Comparison of ENCODE assay signal across 11 cellular contexts in genomic region chr15:80619677-80620076, GRCh38.
DNase-seq lines count a peak whose midpoint lies in the region; ATAC-seq and TF ChIP-seq lines count a peak whose summit lies in the region.
"Had no signal": no experiment of that assay in that cellular context is flagged by ENCODE, and none has a peak within 500 bp of the region (broad histone marks: within the 10 kb centered on the region; RNA-seq: fewer than 3 reads in every experiment).

No MANE protein-coding gene starts in this region.

- in situ Hi-C loops in GM23248 (cut with MboI) = no loop called here
- in situ Hi-C loops in Panc1 (cut with HindIII; ENCODE audit: low pct_unique_long_range_greater_than_20kb, low sequenced_read_pairs) = no loop called here

- 0 out of 2 replicates have a peak overlapping the region, but pooled peaks have one; percentile 4 for H3K4me3 ChIP-seq in GM23248
- no peak overlapping the region for H3K4me3 ChIP-seq in Panc1 (ENCODE audit: low read depth in 2 of 2, low read length in 2 of 2)

- H3K27ac ChIP-seq in GM23248 (peak overlapping the region; percentile 34), Panc1 (ENCODE audit: low read length) (no peak overlapping the region)

- DNase-seq in GM23248 = peak; percentile 49
- no peak for DNase-seq in Panc1 (ENCODE audit: low read depth, low spot score)
- DNase-seq in fibroblast of gingiva (ENCODE audit: low read depth) = peak; percentile 46
- DNase-seq in osteocyte (ENCODE audit: extremely low spot score, unreplicated experiment) = peak; percentile 19
- no peak for DNase-seq in activated T-cell treated with anti-CD3 and anti-CD28 coated beads, Interleukin-2, amount 50 U/mL, for 72 hours
- DNase-seq in T-cell = no peak
- DNase-seq in activated CD4-positive, alpha-beta memory T cell treated with anti-CD3 and anti-CD28 coated beads, Interleukin-2, amount 10 ng/mL, durations not matched to agents 7 days and 5 days = no peak
- DNase-seq: foreskin melanocyte, natural killer cell, NCI-H1417 treated with DMSO at 0.1 percent for 48 hours had no signal

- no peak overlapping the region for H3K9ac ChIP-seq in GM23248

- ATAC-seq in Panc1 = peak; percentile 80
- ATAC-seq in activated T-cell treated with anti-CD3 and anti-CD28 coated beads, Interleukin-2, amount 50 U/mL, for 72 hours (replicated peaks in 1 of 2) = no peak
- ATAC-seq in T-cell (replicated peaks in 1 of 4) = no peak
- ATAC-seq in GM19452 (IDR thresholded peaks at IDR 0.05; ENCODE audit: unreplicated experiment) = no peak
- ATAC-seq: natural killer cell had no signal

- POLR2A ChIA-PET in Panc1 (lab: Charles Lee) = no interaction called here
- POLR2A ChIA-PET in T-cell (lab: Charles Lee) = no interaction called here
- POLR2A ChIA-PET in activated CD4-positive, alpha-beta memory T cell treated with anti-CD3 and anti-CD28 coated beads, Interleukin-2, amount 10 ng/mL, durations not matched to agents 7 days and 5 days (lab: Charles Lee) = no interaction called here

- H3K27ac Mint-ChIP-seq in osteocyte (ENCODE audit: unreplicated experiment) (peak overlapping the region; percentile 39), T-cell (no peak overlapping the region)
- H3K27ac Mint-ChIP-seq in activated T-cell treated with anti-CD3 and anti-CD28 coated beads, Interleukin-2, amount 50 U/mL, for 72 hours = no peak overlapping the region
- no peak overlapping the region for H3K27ac Mint-ChIP-seq in activated CD4-positive, alpha-beta memory T cell treated with anti-CD3 and anti-CD28 coated beads, Interleukin-2, amount 10 ng/mL, durations not matched to agents 7 days and 5 days
- H3K27ac Mint-ChIP-seq: natural killer cell had no signal

- H3K4me1 Mint-ChIP-seq in osteocyte (ENCODE audit: unreplicated experiment) = peaks cover 53% of the 10 kb centered on the region
- H3K4me1 Mint-ChIP-seq in activated T-cell treated with anti-CD3 and anti-CD28 coated beads, Interleukin-2, amount 50 U/mL, for 72 hours (ENCODE audit: low read depth) = no peaks in the 10 kb centered on the region
- H3K4me1 Mint-ChIP-seq in T-cell = no peaks in the 10 kb centered on the region
- no peaks in the 10 kb centered on the region for H3K4me1 Mint-ChIP-seq in activated CD4-positive, alpha-beta memory T cell treated with anti-CD3 and anti-CD28 coated beads, Interleukin-2, amount 10 ng/mL, durations not matched to agents 7 days and 5 days
- H3K4me1 Mint-ChIP-seq: natural killer cell had no signal

- peaks cover 1% of the 10 kb centered on the region for H3K36me3 Mint-ChIP-seq in osteocyte (ENCODE audit: unreplicated experiment)
- peaks cover 0 to 5% of the 10 kb centered on the region in 2 donors for H3K36me3 Mint-ChIP-seq in activated T-cell treated with anti-CD3 and anti-CD28 coated beads, Interleukin-2, amount 50 U/mL, for 72 hours (ENCODE audit: insufficient read depth in 2 of 2)
- no peaks in the 10 kb centered on the region for H3K36me3 Mint-ChIP-seq in T-cell
- H3K36me3 Mint-ChIP-seq in activated CD4-positive, alpha-beta memory T cell treated with anti-CD3 and anti-CD28 coated beads, Interleukin-2, amount 10 ng/mL, durations not matched to agents 7 days and 5 days (ENCODE audit: low read depth) = no peaks in the 10 kb centered on the region
- H3K36me3 Mint-ChIP-seq: natural killer cell had no signal

- no peaks in the 10 kb centered on the region for H3K27me3 Mint-ChIP-seq in osteocyte (ENCODE audit: unreplicated experiment)
- H3K27me3 Mint-ChIP-seq in activated T-cell treated with anti-CD3 and anti-CD28 coated beads, Interleukin-2, amount 50 U/mL, for 72 hours (ENCODE audit: low read depth) = peaks cover 31% of the 10 kb centered on the region
- peaks cover 31 to 39% of the 10 kb centered on the region in 2 donors for H3K27me3 Mint-ChIP-seq in T-cell
- H3K27me3 Mint-ChIP-seq in activated CD4-positive, alpha-beta memory T cell treated with anti-CD3 and anti-CD28 coated beads, Interleukin-2, amount 10 ng/mL, durations not matched to agents 7 days and 5 days = peaks cover 25% of the 10 kb centered on the region

- no peak overlapping the region for H3K4me3 Mint-ChIP-seq in osteocyte (ENCODE audit: unreplicated experiment)
- no peak overlapping the region for H3K4me3 Mint-ChIP-seq in activated T-cell treated with anti-CD3 and anti-CD28 coated beads, Interleukin-2, amount 50 U/mL, for 72 hours
- no peak overlapping the region for H3K4me3 Mint-ChIP-seq in T-cell
- H3K4me3 Mint-ChIP-seq in activated CD4-positive, alpha-beta memory T cell treated with anti-CD3 and anti-CD28 coated beads, Interleukin-2, amount 10 ng/mL, durations not matched to agents 7 days and 5 days = no peak overlapping the region
- H3K4me3 Mint-ChIP-seq: natural killer cell had no signal

- H2AFZ ChIP-seq in GM23248 = peak overlapping the region; percentile 38

- H3K9me3 Mint-ChIP-seq in osteocyte (ENCODE audit: unreplicated experiment) (peaks cover 10% of the 10 kb centered on the region), T-cell (peaks cover 0 to 17% (median 9%) of the 10 kb centered on the region in 3 donors)
- H3K9me3 Mint-ChIP-seq in activated T-cell treated with anti-CD3 and anti-CD28 coated beads, Interleukin-2, amount 50 U/mL, for 72 hours = no peaks in the 10 kb centered on the region
- H3K9me3 Mint-ChIP-seq in activated CD4-positive, alpha-beta memory T cell treated with anti-CD3 and anti-CD28 coated beads, Interleukin-2, amount 10 ng/mL, durations not matched to agents 7 days and 5 days = peaks cover 8% of the 10 kb centered on the region
- H3K9me3 Mint-ChIP-seq: natural killer cell had no signal

- H3K4me1 ChIP-seq in GM23248 (ENCODE audit: insufficient read depth) = peaks cover 34% of the 10 kb centered on the region
- no peaks in the 10 kb centered on the region for H3K4me1 ChIP-seq in Panc1 (ENCODE audit: control insufficient read depth, insufficient read depth, low read length)

- H4K20me1 ChIP-seq in GM23248 (ENCODE audit: insufficient read depth) = no peaks in the 10 kb centered on the region

- no TSS peak for BruUV-seq in Panc1 (replicated peaks; lab: Mats Ljungman, UMichigan)

- no peaks in the 10 kb centered on the region for H3K36me3 ChIP-seq in GM23248 (ENCODE audit: low read depth)
- no peaks in the 10 kb centered on the region for H3K36me3 ChIP-seq in Panc1 (ENCODE audit: control insufficient read depth, insufficient read depth, low read length)

- no peaks in the 10 kb centered on the region for H3K79me2 ChIP-seq in GM23248 (ENCODE audit: insufficient read depth)

- CTCF ChIA-PET in Panc1 (lab: Charles Lee) (interaction anchor here (0.7 to 2.3 kb wide), 3 partner anchors 52 to 160 kb away, joined by 3 to 15 read pairs (median 3); partner anchors contain the start of gene CEMIP), T-cell (lab: Charles Lee) (no interaction called here)
- CTCF ChIA-PET in activated CD4-positive, alpha-beta memory T cell treated with anti-CD3 and anti-CD28 coated beads, Interleukin-2, amount 10 ng/mL, durations not matched to agents 7 days and 5 days (lab: Charles Lee) = interaction anchor here (1.7 kb wide), 1 partner anchor 157 kb away, joined by 7 read pairs; no protein-coding TSS in a partner anchor

- peaks cover 23% of the 10 kb centered on the region for H3F3A ChIP-seq in GM23248 (ENCODE audit: insufficient read depth)

- H3K4me2 ChIP-seq in GM23248 (ENCODE audit: unreplicated experiment) = peak overlapping the region; percentile 32

- 10 to 17% methylated on average over 1 of the region's 1 CpG for WGBS in GM23248 (ENCODE audit: low coverage in 1 of 2, low lambda C conversion rate in 2 of 2, missing lambda C conversion rate in 2 of 2), 2 experiments

- H3K9me3 ChIP-seq in GM23248 (ENCODE audit: low read depth) (no peaks in the 10 kb centered on the region), Panc1 (ENCODE audit: control insufficient read depth, insufficient read depth, low read depth, low read length) (peaks cover 12% of the 10 kb centered on the region; the same call in 1 of the 2 replicates)

- H3K9me2 ChIP-seq in GM23248 (ENCODE audit: insufficient read depth) = no peaks in the 10 kb centered on the region

- intact Hi-C loops in Panc1 (cut with micrococcal nuclease; ENCODE audit: unreplicated experiment) = no loop called here

- TF ChIP-seq CTCF in Panc1 (IDR thresholded peaks at IDR 0.05) = no peak
- peak; percentile 47 for TF ChIP-seq CTCF in osteocyte (IDR thresholded peaks at IDR 0.05)

- H3K27me3 ChIP-seq in GM23248 (replicated peaks; ENCODE audit: insufficient read depth) = no peaks in the 10 kb centered on the region
- no peaks in the 10 kb centered on the region for H3K27me3 ChIP-seq in Panc1 (ENCODE audit: control insufficient read depth, insufficient read depth, low read length)

Comparison
In these comparisons a context has a peak if more than half of its experiments do, and no peak if none do; other contexts are left out.
1. DNase-seq: peak in GM23248 (single experiment), fibroblast of gingiva (single experiment) and osteocyte (single experiment); none in Panc1 (single experiment), activated T-cell treated with anti-CD3 and anti-CD28 coated beads, Interleukin-2, amount 50 U/mL, for 72 hours (0 of 2), T-cell (0 of 34) and activated CD4-positive, alpha-beta memory T cell treated with anti-CD3 and anti-CD28 coated beads, Interleukin-2, amount 10 ng/mL, durations not matched to agents 7 days and 5 days (single experiment).
2. CTCF ChIA-PET loops: an anchor here in Panc1 (0.7 to 2.3 kb wide) and activated CD4-positive, alpha-beta memory T cell treated with anti-CD3 and anti-CD28 coated beads, Interleukin-2, amount 10 ng/mL, durations not matched to agents 7 days and 5 days (1.7 kb wide); none called in T-cell.